ENCODE assay signal across 20 cellular contexts in genomic region chr17:72424505-72425117, GRCh38.
DNase-seq lines count a peak whose midpoint lies in the region; ATAC-seq and TF ChIP-seq lines count a peak whose summit lies in the region.
"Had no signal": no experiment of that assay in that cellular context is flagged by ENCODE, and none has a peak within 500 bp of the region (broad histone marks: within the 10 kb centered on the region; RNA-seq: fewer than 3 reads in every experiment).

No MANE protein-coding gene starts in this region.

- H3K4me1 ChIP-seq in PC-3 (ENCODE audit: insufficient read depth, low read length), result peaks cover 41% of the 10 kb centered on the region
- H3K4me1 ChIP-seq in body of pancreas, result peaks cover 41% of the 10 kb centered on the region

- H3K27ac Mint-ChIP-seq in activated T-helper 17 cell treated with anti-CD3 and anti-CD28 coated beads, Interleukin-2, amount 50 U/mL, for 72 hours, result peak overlapping the region; percentile 82
- peak overlapping the region; percentile 79 for H3K27ac Mint-ChIP-seq in stimulated activated memory B cell treated with anti-CD40 and anti-IgM and Interleukin-4, amounts not matched to agents 10 μg/mL and 1 μg/mL and 100 μg/mL, for 72 hours

- H3F3A ChIP-seq in PC-3 (ENCODE audit: low read length, unreplicated experiment), result no peaks in the 10 kb centered on the region

- peak overlapping the region; percentile 48 for H3K4me3 Mint-ChIP-seq in activated T-helper 17 cell treated with anti-CD3 and anti-CD28 coated beads, Interleukin-2, amount 50 U/mL, for 72 hours
- peak overlapping the region; percentile 57 for H3K4me3 Mint-ChIP-seq in stimulated activated memory B cell treated with anti-CD40 and anti-IgM and Interleukin-4, amounts not matched to agents 10 μg/mL and 1 μg/mL and 100 μg/mL, for 72 hours

- no peak overlapping the region for H2AFZ ChIP-seq in PC-3 (ENCODE audit: low read length)

- peaks cover 7% of the 10 kb centered on the region for H3K9me3 Mint-ChIP-seq in activated T-helper 17 cell treated with anti-CD3 and anti-CD28 coated beads, Interleukin-2, amount 50 U/mL, for 72 hours
- peaks cover 5% of the 10 kb centered on the region for H3K9me3 Mint-ChIP-seq in stimulated activated memory B cell treated with anti-CD40 and anti-IgM and Interleukin-4, amounts not matched to agents 10 μg/mL and 1 μg/mL and 100 μg/mL, for 72 hours

- H3K9me2 ChIP-seq in PC-3 (replicated peaks; ENCODE audit: low read length), result no peaks in the 10 kb centered on the region

- ATAC-seq in PC-3 (no peak), GM19397 (IDR thresholded peaks at IDR 0.05; ENCODE audit: unreplicated experiment) (no peak), body of pancreas (no peak), GM18511 (IDR thresholded peaks at IDR 0.05; ENCODE audit: unreplicated experiment) (no peak)
- ATAC-seq in activated T-helper 17 cell treated with anti-CD3 and anti-CD28 coated beads, Interleukin-2, amount 50 U/mL, for 72 hours (replicated peaks), result no peak
- no peak for ATAC-seq in stimulated activated memory B cell treated with anti-CD40 and anti-IgM and Interleukin-4, amounts not matched to agents 10 μg/mL and 1 μg/mL and 100 μg/mL, for 72 hours

- H3K4me3 ChIP-seq in GM12865 (ENCODE audit: low read depth, low read length) (peak overlapping the region; percentile 63), PC-3 (ENCODE audit: low read length) (no peak overlapping the region), body of pancreas (no peak overlapping the region)
- H3K4me3 ChIP-seq: Peyer's patch, SK-N-MC had no signal

- no peak overlapping the region for H3K9ac ChIP-seq in PC-3 (ENCODE audit: low read length)

- peaks cover 64% of the 10 kb centered on the region for H3K79me2 ChIP-seq in PC-3 (ENCODE audit: low read length)

- no peaks in the 10 kb centered on the region for H3K27me3 ChIP-seq in PC-3 (ENCODE audit: low read length)
- H3K27me3 ChIP-seq in body of pancreas, result no peaks in the 10 kb centered on the region
- H3K27me3 ChIP-seq: Peyer's patch had no signal

- POLR2A ChIA-PET in PC-3 (lab: Charles Lee; ENCODE audit: unreplicated experiment), result no interaction called here

- CTCF ChIA-PET in PC-3 (lab: Charles Lee), result interaction anchor here (1.1 kb wide), 1 partner anchor 41 kb away, joined by 3 read pairs; no protein-coding TSS in a partner anchor

- peaks cover 4% of the 10 kb centered on the region for H3K27me3 Mint-ChIP-seq in activated T-helper 17 cell treated with anti-CD3 and anti-CD28 coated beads, Interleukin-2, amount 50 U/mL, for 72 hours
- peaks cover 11% of the 10 kb centered on the region for H3K27me3 Mint-ChIP-seq in stimulated activated memory B cell treated with anti-CD40 and anti-IgM and Interleukin-4, amounts not matched to agents 10 μg/mL and 1 μg/mL and 100 μg/mL, for 72 hours

- WGBS in body of pancreas, 2 donors, result 92 to 99% methylated on average over 10 to 12 of the region's 12 CpGs

- H3K36me3 ChIP-seq in PC-3 (ENCODE audit: low read depth, low read length), result peaks cover 4% of the 10 kb centered on the region; the same call in 1 of the 2 replicates
- no peaks in the 10 kb centered on the region for H3K36me3 ChIP-seq in body of pancreas (replicated peaks in 1 of 2; ENCODE audit: insufficient read depth in 1 of 2, low read depth in 2 of 2)
- H3K36me3 ChIP-seq: Peyer's patch had no signal

- peak; percentile 55 for DNase-seq in GM12865 (ENCODE audit: low read depth)
- DNase-seq in PC-3, result no peak
- no peak for DNase-seq in body of pancreas
- DNase-seq in NOMO-1 (lab: John Stamatoyannopoulos, UW; ENCODE audit: unreplicated experiment in 2 of 2), result no peak
- DNase-seq: ACHN, C1 segment of cervical spinal cord, DMS79 treated with DMSO at 0.1 percent for 48 hours, KBM-7, NCI-H187, NCI-H2107, NCI-H2227 treated with DMSO at 0.1 percent for 48 hours, NCI-H510A treated with DMSO at 0.1 percent for 48 hours, NCI-H82, Peyer's patch, SHP77 had no signal

- TF ChIP-seq POLR2A in body of pancreas (IDR thresholded peaks at IDR 0.05), result no peak

- H3K9me3 ChIP-seq in PC-3 (ENCODE audit: low read length) (no peaks in the 10 kb centered on the region), body of pancreas (no peaks in the 10 kb centered on the region)
- H3K9me3 ChIP-seq: Peyer's patch had no signal

- no TSS peak for BruUV-seq in PC-3 (replicated peaks; lab: Mats Ljungman, UMichigan)

- intact Hi-C loops in PC-3 (cut with micrococcal nuclease) (loop anchor here (5.0 to 10.0 kb wide), 2 partner anchors 290 to 302 kb away; partner anchors contain the start of gene SOX9), body of pancreas (cut with DNase I) (no loop called here)

- H3K4me2 ChIP-seq in PC-3 (ENCODE audit: low read length), result no peak overlapping the region

- H3K36me3 Mint-ChIP-seq in activated T-helper 17 cell treated with anti-CD3 and anti-CD28 coated beads, Interleukin-2, amount 50 U/mL, for 72 hours (ENCODE audit: low read depth), result peaks cover 10% of the 10 kb centered on the region
- H3K36me3 Mint-ChIP-seq in stimulated activated memory B cell treated with anti-CD40 and anti-IgM and Interleukin-4, amounts not matched to agents 10 μg/mL and 1 μg/mL and 100 μg/mL, for 72 hours, result peaks cover 6% of the 10 kb centered on the region

- no peaks in the 10 kb centered on the region for H4K20me1 ChIP-seq in PC-3 (ENCODE audit: low read length)

- H3K27ac ChIP-seq in PC-3 (ENCODE audit: low read length) (0 out of 2 replicates have a peak overlapping the region, but pooled peaks have one; percentile 94), body of pancreas (no peak overlapping the region)
- H3K27ac ChIP-seq: Peyer's patch, SK-N-MC had no signal

- TF ChIP-seq CTCF in GM12865 (IDR thresholded peaks at IDR 0.05; ENCODE audit: insufficient read depth, low read depth, low read length, missing control alignments), result no peak
- TF ChIP-seq CTCF in PC-3 (conservative IDR thresholded peaks at IDR 0.05; ENCODE audit: low read depth, low read length), result no peak
- TF ChIP-seq CTCF in body of pancreas (IDR thresholded peaks at IDR 0.05), result no peak

- H3K4me1 Mint-ChIP-seq in activated T-helper 17 cell treated with anti-CD3 and anti-CD28 coated beads, Interleukin-2, amount 50 U/mL, for 72 hours, result peaks cover 24% of the 10 kb centered on the region
- H3K4me1 Mint-ChIP-seq in stimulated activated memory B cell treated with anti-CD40 and anti-IgM and Interleukin-4, amounts not matched to agents 10 μg/mL and 1 μg/mL and 100 μg/mL, for 72 hours, result peaks cover 55% of the 10 kb centered on the region
